11 cellular contexts compared by ENCODE assay signal in the genomic region with DNA sequence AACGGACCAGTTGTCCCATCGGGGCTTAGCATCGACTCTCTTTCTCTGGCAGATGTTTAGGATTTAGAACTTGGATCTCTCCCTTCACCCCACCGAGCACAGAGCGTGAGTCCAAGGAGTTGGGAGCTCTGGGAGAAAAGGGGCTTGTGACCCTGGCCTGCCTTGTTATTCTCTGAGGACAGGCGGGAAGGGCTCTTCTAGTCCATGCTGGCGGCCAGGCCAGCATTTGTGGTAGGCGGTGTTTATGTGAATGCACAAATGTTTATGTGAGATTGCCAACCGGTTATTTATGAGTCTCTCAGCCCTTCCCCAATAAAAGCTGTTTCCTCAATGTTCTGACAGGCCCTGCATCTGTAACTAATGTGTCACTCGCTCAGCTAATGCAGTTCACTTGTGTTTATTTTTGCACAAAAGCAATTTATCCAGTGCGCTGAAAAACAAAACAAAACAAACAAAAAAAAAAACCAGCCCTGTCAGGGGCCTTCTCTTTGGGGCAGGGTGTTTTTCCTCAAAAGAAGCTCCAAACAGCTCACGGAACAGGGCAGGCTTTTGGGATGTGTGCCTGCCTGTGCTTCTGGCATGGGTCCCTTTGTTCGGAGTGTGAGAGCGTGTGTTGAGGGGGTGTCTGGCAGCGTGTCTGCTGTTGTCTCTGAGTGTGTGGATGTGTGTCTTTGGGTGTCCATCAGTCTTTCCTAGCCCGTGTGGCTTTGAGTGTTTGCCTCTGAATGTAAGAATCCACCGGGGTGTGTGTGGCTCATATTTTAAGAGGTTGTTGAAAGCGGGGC. TPM values are rescaled to one million over a fixed set of nuclear protein-coding genes. Genes with fewer than 3 reads are reported as not detected.
DNase-seq lines count a peak whose midpoint lies in the region; ATAC-seq and TF ChIP-seq lines count a peak whose summit lies in the region.
"Had no signal": no experiment of that assay in that cellular context is flagged by ENCODE, and none has a peak within 500 bp of the region (broad histone marks: within the 10 kb centered on the region; RNA-seq: fewer than 3 reads in every experiment).

No MANE protein-coding gene starts in this region.

- H3K4me1 ChIP-seq in heart right ventricle = peaks cover 0 to 29% (median 12%) of the 10 kb centered on the region in 9 donors

- 59 to 66% methylated on average over 18 of the region's 18 CpGs for WGBS in heart right ventricle, 2 donors

- DNase-seq in EH (ENCODE audit: low read depth) (peak; percentile 85), heart right ventricle (no peak), sciatic nerve (ENCODE audit: low spot score) (peak; percentile 55), NCI-H524 (lab: John Stamatoyannopoulos, UW) (no peak), osteocyte (ENCODE audit: extremely low spot score, unreplicated experiment) (no peak)
- no peak for DNase-seq in natural killer cell treated with Interleukin-12 subunit alpha and Interleukin-12 subunit beta and Interleukin-15 and Interleukin-18, amount 100 ng/mL, for 72 hours (ENCODE audit: low spot score)
- DNase-seq: activated CD8-positive, alpha-beta memory T cell treated with anti-CD3 and anti-CD28 coated beads, Interleukin-2, amount 50 U/mL, for 48 hours; stimulated activated CD4-positive, alpha-beta T cell treated with anti-CD3 and anti-CD28 coated beads, Interleukin-4, amount 100 ng/mL, for 1 hour had no signal

- H3K4me3 Mint-ChIP-seq in osteocyte (ENCODE audit: unreplicated experiment) = no peak overlapping the region
- H3K4me3 Mint-ChIP-seq in natural killer cell treated with Interleukin-12 subunit alpha and Interleukin-12 subunit beta and Interleukin-15 and Interleukin-18, amount 100 ng/mL, for 72 hours = no peak overlapping the region

- peaks cover 14% of the 10 kb centered on the region for H3K4me1 Mint-ChIP-seq in osteocyte (ENCODE audit: unreplicated experiment)
- no peaks in the 10 kb centered on the region for H3K4me1 Mint-ChIP-seq in natural killer cell treated with Interleukin-12 subunit alpha and Interleukin-12 subunit beta and Interleukin-15 and Interleukin-18, amount 100 ng/mL, for 72 hours (ENCODE audit: low read depth in 2 of 2)

- TF ChIP-seq CTCF in VCaP (conservative IDR thresholded peaks at IDR 0.05) = no peak
- no peak for TF ChIP-seq CTCF in heart right ventricle (IDR thresholded peaks at IDR 0.05)
- no peak for TF ChIP-seq CTCF in osteocyte (IDR thresholded peaks at IDR 0.05)

- H3K27ac Mint-ChIP-seq in osteocyte (ENCODE audit: unreplicated experiment) = no peak overlapping the region
- no peak overlapping the region for H3K27ac Mint-ChIP-seq in natural killer cell treated with Interleukin-12 subunit alpha and Interleukin-12 subunit beta and Interleukin-15 and Interleukin-18, amount 100 ng/mL, for 72 hours

- no peak overlapping the region for H3K4me3 ChIP-seq in heart right ventricle

- H3K9me3 ChIP-seq in heart right ventricle = no peaks in the 10 kb centered on the region

- H3K27ac ChIP-seq in VCaP (peak overlapping the region; percentile 65), heart right ventricle (peak overlapping the region in 8 of 10 donors; percentile 4 to 71 (median 44))

- peak in 6 of 8 donors; percentile 12 to 60 (median 45) for ATAC-seq in heart right ventricle
- peak; percentile 71 for ATAC-seq in sciatic nerve
- no peak for ATAC-seq in natural killer cell treated with Interleukin-12 subunit alpha and Interleukin-12 subunit beta and Interleukin-15 and Interleukin-18, amount 100 ng/mL, for 72 hours
- ATAC-seq in GM21576 (IDR thresholded peaks at IDR 0.05; ENCODE audit: unreplicated experiment) = no peak
- ATAC-seq: SK-N-SH treated with all-trans-retinoic acid at 6 μM for 48 hours had no signal

- H3K27me3 Mint-ChIP-seq in osteocyte (ENCODE audit: unreplicated experiment) = peaks cover 3% of the 10 kb centered on the region
- no peaks in the 10 kb centered on the region for H3K27me3 Mint-ChIP-seq in natural killer cell treated with Interleukin-12 subunit alpha and Interleukin-12 subunit beta and Interleukin-15 and Interleukin-18, amount 100 ng/mL, for 72 hours

- intact Hi-C loops in heart right ventricle (cut with DNase I) = loop anchor here in 2 of 10 donors (5.0 to 10.0 kb wide), 2 partner anchors 390 to 1837 kb away; no protein-coding TSS in a partner anchor
- intact Hi-C loops in sciatic nerve (cut with DNase I) = no loop called here

- H3K9me3 Mint-ChIP-seq in osteocyte (ENCODE audit: unreplicated experiment) = no peaks in the 10 kb centered on the region
- H3K9me3 Mint-ChIP-seq in natural killer cell treated with Interleukin-12 subunit alpha and Interleukin-12 subunit beta and Interleukin-15 and Interleukin-18, amount 100 ng/mL, for 72 hours = no peaks in the 10 kb centered on the region

- H3K27me3 ChIP-seq in heart right ventricle = no peaks in the 10 kb centered on the region

- no peaks in the 10 kb centered on the region for H3K36me3 Mint-ChIP-seq in osteocyte (ENCODE audit: unreplicated experiment)
- H3K36me3 Mint-ChIP-seq in natural killer cell treated with Interleukin-12 subunit alpha and Interleukin-12 subunit beta and Interleukin-15 and Interleukin-18, amount 100 ng/mL, for 72 hours = no peaks in the 10 kb centered on the region

- no peaks in the 10 kb centered on the region for H3K36me3 ChIP-seq in heart right ventricle

RNA-seq across cellular contexts. Expression of a gene that starts 52.7 kb away (rescaled TPM):
- 1 to 10 TPM in 9 of 10 donors, under 1 TPM in 1; 0.80 to 5.0 (median 2.7) TPM for total RNA-seq in heart right ventricle
- polyA plus RNA-seq in heart right ventricle = 1 to 10 TPM; 2.0 to 6.4 TPM
- 14.3 TPM for total RNA-seq in sciatic nerve
- 0.73 and 1.1 TPM in 2 replicates for total RNA-seq in osteocyte
- not detected for total RNA-seq in natural killer cell treated with Interleukin-12 subunit alpha and Interleukin-12 subunit beta and Interleukin-15 and Interleukin-18, amount 100 ng/mL, for 72 hours

Comparison
In these comparisons a context has a peak if more than half of its experiments do, and no peak if none do; other contexts are left out.
1. DNase-seq: peak in EH (single experiment) and sciatic nerve (single experiment); none in heart right ventricle (0 of 2), NCI-H524 (0 of 2), osteocyte (single experiment) and natural killer cell treated with Interleukin-12 subunit alpha and Interleukin-12 subunit beta and Interleukin-15 and Interleukin-18, amount 100 ng/mL, for 72 hours (single experiment).
2. ATAC-seq: peak in heart right ventricle (6 of 8) and sciatic nerve (single experiment); none in natural killer cell treated with Interleukin-12 subunit alpha and Interleukin-12 subunit beta and Interleukin-15 and Interleukin-18, amount 100 ng/mL, for 72 hours (0 of 2) and GM21576 (single experiment).